In the genomic region with DNA sequence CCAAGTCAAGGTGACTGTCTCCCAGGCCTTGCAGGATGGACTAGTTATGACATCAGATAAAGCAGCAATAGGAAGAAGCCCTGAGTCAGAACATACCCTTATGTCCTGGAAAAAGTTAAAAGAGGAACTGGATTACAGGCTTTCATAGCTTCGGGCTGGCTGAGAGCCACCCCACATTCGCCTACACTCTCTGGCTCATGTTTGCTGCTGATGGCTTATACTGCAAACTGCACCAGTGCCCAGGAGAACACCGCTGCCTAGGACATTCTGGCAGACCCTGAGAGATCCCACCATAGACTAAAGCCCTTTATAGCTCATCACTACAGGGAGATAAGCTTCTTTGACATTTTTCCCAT, we compare ENCODE assay signal across 10 cellular contexts. TPM values are rescaled to one million over a fixed set of nuclear protein-coding genes. Genes with fewer than 3 reads are reported as not detected.
DNase-seq lines count a peak whose midpoint lies in the region; ATAC-seq and TF ChIP-seq lines count a peak whose summit lies in the region.
"Had no signal": no experiment of that assay in that cellular context is flagged by ENCODE, and none has a peak within 500 bp of the region (broad histone marks: within the 10 kb centered on the region; RNA-seq: fewer than 3 reads in every experiment).

No MANE protein-coding gene starts in this region.

- H3K4me1 ChIP-seq in upper lobe of right lung = peaks cover 10% of the 10 kb centered on the region
- H3K4me1 ChIP-seq: parathyroid adenoma had no signal

- H3K9me3 ChIP-seq in upper lobe of right lung = no peaks in the 10 kb centered on the region

- H3K27ac ChIP-seq in upper lobe of right lung = no peak overlapping the region
- H3K27ac ChIP-seq: parathyroid adenoma had no signal

- TF ChIP-seq CTCF in upper lobe of right lung (IDR thresholded peaks at IDR 0.05) = no peak

- no peaks in the 10 kb centered on the region for H3K27me3 ChIP-seq in upper lobe of right lung

- H3K36me3 ChIP-seq in upper lobe of right lung = no peaks in the 10 kb centered on the region

- DNase-seq in KBM-7 (peak; percentile 73), amniotic stem cell (lab: John Stamatoyannopoulos, UW) (peak; percentile 30), kidney tubule cell (ENCODE audit: low spot score) (peak; percentile 29), upper lobe of right lung (no peak), NCI-H345 treated with DMSO at 0.1 percent for 48 hours (lab: John Stamatoyannopoulos, UW; ENCODE audit: unreplicated experiment) (no peak)
- DNase-seq: activated CD4-positive, alpha-beta T cell treated with anti-CD3 and anti-CD28 coated beads for 36 hours had no signal

- in situ Hi-C loops in KBM-7 (cut with MboI; ENCODE audit: low pct_unique_long_range_greater_than_20kb, low sequenced_read_pairs) = no loop called here

- no peak overlapping the region for H3K4me3 ChIP-seq in upper lobe of right lung
- H3K4me3 ChIP-seq: GM23338 had no signal

- intact Hi-C loops in upper lobe of right lung (cut with DNase I) = no loop called here

- ATAC-seq in upper lobe of right lung (peak; percentile 87), HG03432 (IDR thresholded peaks at IDR 0.05; ENCODE audit: unreplicated experiment) (no peak), HG03354 (IDR thresholded peaks at IDR 0.05; ENCODE audit: poor library complexity, severe bottlenecking, unreplicated experiment) (no peak)
- ATAC-seq: activated CD4-positive, alpha-beta T cell treated with anti-CD3 and anti-CD28 coated beads for 36 hours; GM23338 had no signal

RNA-seq across cellular contexts. Expression of a gene that starts 20.3 kb away (rescaled TPM):
- 53.8 TPM for total RNA-seq in upper lobe of right lung

Comparison
In these comparisons a context has a peak if more than half of its experiments do, and no peak if none do; other contexts are left out.
1. DNase-seq: peak in KBM-7 (single experiment), amniotic stem cell (single experiment) and kidney tubule cell (single experiment); none in upper lobe of right lung (single experiment) and NCI-H345 treated with DMSO at 0.1 percent for 48 hours (single experiment).